ENCODE assay signal across 1 cellular context in genomic region chr17:41544935-41545334, GRCh38.
TF ChIP-seq lines count a peak whose summit lies in the region.

No MANE protein-coding gene starts in this region.

TF ChIP-seq in A549, 52 proteins besides CTCF, POLR2A, EP300 and RAD21 (continued from another document):
- TF ChIP-seq, protein P1, sequence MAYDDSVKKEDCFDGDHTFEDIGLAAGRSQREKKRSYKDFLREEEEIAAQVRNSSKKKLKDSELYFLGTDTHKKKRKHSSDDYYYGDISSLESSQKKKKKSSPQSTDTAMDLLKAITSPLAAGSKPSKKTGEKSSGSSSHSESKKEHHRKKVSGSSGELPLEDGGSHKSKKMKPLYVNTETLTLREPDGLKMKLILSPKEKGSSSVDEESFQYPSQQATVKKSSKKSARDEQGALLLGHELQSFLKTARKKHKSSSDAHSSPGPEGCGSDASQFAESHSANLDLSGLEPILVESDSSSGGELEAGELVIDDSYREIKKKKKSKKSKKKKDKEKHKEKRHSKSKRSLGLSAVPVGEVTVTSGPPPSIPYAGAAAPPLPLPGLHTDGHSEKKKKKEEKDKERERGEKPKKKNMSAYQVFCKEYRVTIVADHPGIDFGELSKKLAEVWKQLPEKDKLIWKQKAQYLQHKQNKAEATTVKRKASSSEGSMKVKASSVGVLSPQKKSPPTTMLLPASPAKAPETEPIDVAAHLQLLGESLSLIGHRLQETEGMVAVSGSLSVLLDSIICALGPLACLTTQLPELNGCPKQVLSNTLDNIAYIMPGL (CRISPR knock-in tag; IDR thresholded peaks at IDR 0.05; ENCODE audit: borderline replicate concordance) = no peak
- no peak for TF ChIP-seq BCL3 (IDR thresholded peaks at IDR 0.05)
- no peak for TF ChIP-seq KDM5A (IDR thresholded peaks at IDR 0.05)
- TF ChIP-seq CBX8 (IDR thresholded peaks at IDR 0.05) = no peak
- TF ChIP-seq HOXB13 (CRISPR knock-in tag; IDR thresholded peaks at IDR 0.05; ENCODE audit: low read depth) = no peak
- TF ChIP-seq HEYL (CRISPR knock-in tag; IDR thresholded peaks at IDR 0.05) = no peak
- no peak for TF ChIP-seq RCOR1 (IDR thresholded peaks at IDR 0.05; ENCODE audit: low read depth, low read length)
